Comparison of ENCODE assay signal across 1 cellular context in the genomic region with DNA sequence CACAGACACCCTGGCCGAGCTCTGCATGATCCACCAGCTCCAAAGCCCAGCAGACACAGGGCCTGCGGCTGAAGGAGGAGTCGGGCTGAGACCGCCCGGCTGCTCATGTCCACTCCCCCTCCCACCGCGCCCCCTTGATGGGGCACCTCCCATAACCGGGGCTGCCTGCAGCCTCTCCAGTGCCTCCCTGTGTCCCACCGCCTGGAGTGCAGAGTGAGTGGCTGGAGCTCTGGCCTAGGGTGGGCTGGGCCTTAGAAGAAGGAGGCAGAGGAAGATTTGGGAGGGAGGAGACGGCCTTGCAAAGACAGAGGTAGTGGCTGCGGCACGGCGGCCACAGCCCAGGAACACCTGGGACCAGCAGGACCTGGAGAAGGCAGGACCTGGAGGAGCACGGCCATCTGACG.
TF ChIP-seq lines count a peak whose summit lies in the region.

No MANE protein-coding gene starts in this region.

TF ChIP-seq in K562, 482 proteins besides CTCF, POLR2A, EP300 and RAD21 (continues in another document):
- TF ChIP-seq, protein P1, sequence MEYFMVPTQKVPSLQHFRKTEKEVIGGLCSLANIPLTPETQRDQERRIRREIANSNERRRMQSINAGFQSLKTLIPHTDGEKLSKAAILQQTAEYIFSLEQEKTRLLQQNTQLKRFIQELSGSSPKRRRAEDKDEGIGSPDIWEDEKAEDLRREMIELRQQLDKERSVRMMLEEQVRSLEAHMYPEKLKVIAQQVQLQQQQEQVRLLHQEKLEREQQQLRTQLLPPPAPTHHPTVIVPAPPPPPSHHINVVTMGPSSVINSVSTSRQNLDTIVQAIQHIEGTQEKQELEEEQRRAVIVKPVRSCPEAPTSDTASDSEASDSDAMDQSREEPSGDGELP (CRISPR knock-in tag; IDR thresholded peaks at IDR 0.05; ENCODE audit: borderline replicate concordance): peak; percentile 74; the same call in 1 of the 2 replicates
- TF ChIP-seq KDM4B (IDR thresholded peaks at IDR 0.05; ENCODE audit: borderline replicate concordance in 2 of 2, low read depth in 1 of 2) (0 out of 4 replicates have a peak, but pooled peaks of 1 of the 2 experiments have one; percentile 28), NRF1 (conservative IDR thresholded peaks at IDR 0.05 in 1 of 2, IDR thresholded peaks at IDR 0.05 in 1 of 2) (peak; percentile 32 to 58; a peak in 3 of 4 replicates), SAFB (IDR thresholded peaks at IDR 0.05; ENCODE audit: borderline replicate concordance, low read depth, low read length) (no peak), MECOM (CRISPR knock-in tag; IDR thresholded peaks at IDR 0.05) (no peak), CBX1 (IDR thresholded peaks at IDR 0.05; ENCODE audit: low read depth) (no peak), ZBTB7A (IDR thresholded peaks at IDR 0.05; ENCODE audit: borderline replicate concordance, control insufficient read depth, low read depth, low read length) (peak; percentile 78; the same call in 1 of the 2 replicates), SAP30 (IDR thresholded peaks at IDR 0.05; ENCODE audit: borderline replicate concordance, insufficient read depth, low read depth, low read length, poor library complexity, severe bottlenecking) (peak; percentile 32), RBFOX2 (IDR thresholded peaks at IDR 0.05; ENCODE audit: low read depth, low read length) (peak; percentile 65), SMAD2 (IDR thresholded peaks at IDR 0.05; ENCODE audit: low read depth, low read length) (no peak), KLF13 (tag; IDR thresholded peaks at IDR 0.05; ENCODE audit: borderline replicate concordance, low read depth) (peak; percentile 27; the same call in 1 of the 2 replicates), MAZ (CRISPR knock-in tag; conservative IDR thresholded peaks at IDR 0.05 in 1 of 2, IDR thresholded peaks at IDR 0.05 in 1 of 2) (peak; percentile 79 to 85), TEAD4 (IDR thresholded peaks at IDR 0.05; ENCODE audit: low read length) (no peak), TEAD4 (CRISPR knock-in tag; IDR thresholded peaks at IDR 0.05; ENCODE audit: borderline replicate concordance) (no peak), TCF7L2 (IDR thresholded peaks at IDR 0.05; ENCODE audit: low read depth, low read length) (no peak), DPF2 (IDR thresholded peaks at IDR 0.05) (0 out of 2 replicates have a peak, but pooled peaks have one; percentile 19), PCBP1 (IDR thresholded peaks at IDR 0.05; ENCODE audit: low read depth, low read length, poor library complexity, severe bottlenecking) (no peak), PHF8 (IDR thresholded peaks at IDR 0.05; ENCODE audit: borderline replicate concordance, low read length) (peak; percentile 11; the same call in 1 of the 2 replicates), TBL1XR1 (IDR thresholded peaks at IDR 0.05; ENCODE audit: low read length in 2 of 2) (peak in 1 of 2 experiments; percentile 23; a peak in 1 of 4 replicates), ZNF316 (IDR thresholded peaks at IDR 0.05) (no peak), HDAC1 (IDR thresholded peaks at IDR 0.05) (peak in 1 of 2 experiments; percentile 44; a peak in 2 of 4 replicates), SIN3A (IDR thresholded peaks at IDR 0.05; ENCODE audit: borderline replicate concordance in 2 of 2, control insufficient read depth in 1 of 2, low read depth in 2 of 2, low read length in 2 of 2) (peak; percentile 34 to 65; a peak in 2 of 4 replicates), HDAC6 (IDR thresholded peaks at IDR 0.05; ENCODE audit: low read depth, low read length) (no peak), MCM5 (IDR thresholded peaks at IDR 0.05; ENCODE audit: low read depth) (no peak), ZKSCAN1 (IDR thresholded peaks at IDR 0.05; ENCODE audit: low read depth, low read length) (peak; percentile 31; the same call in 1 of the 2 replicates), FIP1L1 (IDR thresholded peaks at IDR 0.05; ENCODE audit: low read depth, low read length, poor library complexity, severe bottlenecking) (peak; percentile 53), EP400 (IDR thresholded peaks at IDR 0.05) (no peak), SRF (CRISPR knock-in tag; IDR thresholded peaks at IDR 0.05) (peak in 1 of 2 experiments; percentile 72; a peak in 1 of 4 replicates), MTA3 (IDR thresholded peaks at IDR 0.05; ENCODE audit: borderline replicate concordance) (peak; percentile 42; the same call in 1 of the 2 replicates), NR4A1 (CRISPR knock-in tag; IDR thresholded peaks at IDR 0.05) (no peak), NR4A1 (tag; IDR thresholded peaks at IDR 0.05) (no peak), NONO (IDR thresholded peaks at IDR 0.05; ENCODE audit: low read depth in 2 of 2, low read length in 1 of 2) (no peak), POLR2G (IDR thresholded peaks at IDR 0.05; ENCODE audit: low read depth, low read length) (peak; percentile 77), IFI16 (CRISPR knock-in tag; IDR thresholded peaks at IDR 0.05) (no peak), TAF1 (IDR thresholded peaks at IDR 0.05; ENCODE audit: control insufficient read depth, extremely low read depth, insufficient read depth, low read length, severe bottlenecking) (peak; percentile 22), ZKSCAN3 (CRISPR knock-in tag; IDR thresholded peaks at IDR 0.05) (no peak), DNMT1 (IDR thresholded peaks at IDR 0.05) (no peak), MTF1 (CRISPR knock-in tag; IDR thresholded peaks at IDR 0.05; ENCODE audit: borderline replicate concordance) (no peak), NCOR1 (IDR thresholded peaks at IDR 0.05) (peak; percentile 17; the same call in 1 of the 2 replicates)
- TF ChIP-seq, protein P2, sequence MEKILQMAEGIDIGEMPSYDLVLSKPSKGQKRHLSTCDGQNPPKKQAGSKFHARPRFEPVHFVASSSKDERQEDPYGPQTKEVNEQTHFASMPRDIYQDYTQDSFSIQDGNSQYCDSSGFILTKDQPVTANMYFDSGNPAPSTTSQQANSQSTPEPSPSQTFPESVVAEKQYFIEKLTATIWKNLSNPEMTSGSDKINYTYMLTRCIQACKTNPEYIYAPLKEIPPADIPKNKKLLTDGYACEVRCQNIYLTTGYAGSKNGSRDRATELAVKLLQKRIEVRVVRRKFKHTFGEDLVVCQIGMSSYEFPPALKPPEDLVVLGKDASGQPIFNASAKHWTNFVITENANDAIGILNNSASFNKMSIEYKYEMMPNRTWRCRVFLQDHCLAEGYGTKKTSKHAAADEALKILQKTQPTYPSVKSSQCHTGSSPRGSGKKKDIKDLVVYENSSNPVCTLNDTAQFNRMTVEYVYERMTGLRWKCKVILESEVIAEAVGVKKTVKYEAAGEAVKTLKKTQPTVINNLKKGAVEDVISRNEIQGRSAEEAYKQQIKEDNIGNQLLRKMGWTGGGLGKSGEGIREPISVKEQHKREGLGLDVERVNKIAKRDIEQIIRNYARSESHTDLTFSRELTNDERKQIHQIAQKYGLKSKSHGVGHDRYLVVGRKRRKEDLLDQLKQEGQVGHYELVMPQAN (IDR thresholded peaks at IDR 0.05; ENCODE audit: borderline replicate concordance): 0 out of 2 replicates have a peak, but pooled peaks have one; percentile 27
- TF ChIP-seq, protein P3, sequence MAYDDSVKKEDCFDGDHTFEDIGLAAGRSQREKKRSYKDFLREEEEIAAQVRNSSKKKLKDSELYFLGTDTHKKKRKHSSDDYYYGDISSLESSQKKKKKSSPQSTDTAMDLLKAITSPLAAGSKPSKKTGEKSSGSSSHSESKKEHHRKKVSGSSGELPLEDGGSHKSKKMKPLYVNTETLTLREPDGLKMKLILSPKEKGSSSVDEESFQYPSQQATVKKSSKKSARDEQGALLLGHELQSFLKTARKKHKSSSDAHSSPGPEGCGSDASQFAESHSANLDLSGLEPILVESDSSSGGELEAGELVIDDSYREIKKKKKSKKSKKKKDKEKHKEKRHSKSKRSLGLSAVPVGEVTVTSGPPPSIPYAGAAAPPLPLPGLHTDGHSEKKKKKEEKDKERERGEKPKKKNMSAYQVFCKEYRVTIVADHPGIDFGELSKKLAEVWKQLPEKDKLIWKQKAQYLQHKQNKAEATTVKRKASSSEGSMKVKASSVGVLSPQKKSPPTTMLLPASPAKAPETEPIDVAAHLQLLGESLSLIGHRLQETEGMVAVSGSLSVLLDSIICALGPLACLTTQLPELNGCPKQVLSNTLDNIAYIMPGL (CRISPR knock-in tag; IDR thresholded peaks at IDR 0.05): no peak
- TF ChIP-seq, protein P4, sequence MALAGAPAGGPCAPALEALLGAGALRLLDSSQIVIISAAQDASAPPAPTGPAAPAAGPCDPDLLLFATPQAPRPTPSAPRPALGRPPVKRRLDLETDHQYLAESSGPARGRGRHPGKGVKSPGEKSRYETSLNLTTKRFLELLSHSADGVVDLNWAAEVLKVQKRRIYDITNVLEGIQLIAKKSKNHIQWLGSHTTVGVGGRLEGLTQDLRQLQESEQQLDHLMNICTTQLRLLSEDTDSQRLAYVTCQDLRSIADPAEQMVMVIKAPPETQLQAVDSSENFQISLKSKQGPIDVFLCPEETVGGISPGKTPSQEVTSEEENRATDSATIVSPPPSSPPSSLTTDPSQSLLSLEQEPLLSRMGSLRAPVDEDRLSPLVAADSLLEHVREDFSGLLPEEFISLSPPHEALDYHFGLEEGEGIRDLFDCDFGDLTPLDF (CRISPR knock-in tag; IDR thresholded peaks at IDR 0.05): no peak
- TF ChIP-seq, protein P5, sequence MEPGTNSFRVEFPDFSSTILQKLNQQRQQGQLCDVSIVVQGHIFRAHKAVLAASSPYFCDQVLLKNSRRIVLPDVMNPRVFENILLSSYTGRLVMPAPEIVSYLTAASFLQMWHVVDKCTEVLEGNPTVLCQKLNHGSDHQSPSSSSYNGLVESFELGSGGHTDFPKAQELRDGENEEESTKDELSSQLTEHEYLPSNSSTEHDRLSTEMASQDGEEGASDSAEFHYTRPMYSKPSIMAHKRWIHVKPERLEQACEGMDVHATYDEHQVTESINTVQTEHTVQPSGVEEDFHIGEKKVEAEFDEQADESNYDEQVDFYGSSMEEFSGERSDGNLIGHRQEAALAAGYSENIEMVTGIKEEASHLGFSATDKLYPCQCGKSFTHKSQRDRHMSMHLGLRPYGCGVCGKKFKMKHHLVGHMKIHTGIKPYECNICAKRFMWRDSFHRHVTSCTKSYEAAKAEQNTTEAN (CRISPR knock-in tag; IDR thresholded peaks at IDR 0.05): 0 out of 2 replicates have a peak, but pooled peaks have one; percentile 17
- TF ChIP-seq, protein P6, sequence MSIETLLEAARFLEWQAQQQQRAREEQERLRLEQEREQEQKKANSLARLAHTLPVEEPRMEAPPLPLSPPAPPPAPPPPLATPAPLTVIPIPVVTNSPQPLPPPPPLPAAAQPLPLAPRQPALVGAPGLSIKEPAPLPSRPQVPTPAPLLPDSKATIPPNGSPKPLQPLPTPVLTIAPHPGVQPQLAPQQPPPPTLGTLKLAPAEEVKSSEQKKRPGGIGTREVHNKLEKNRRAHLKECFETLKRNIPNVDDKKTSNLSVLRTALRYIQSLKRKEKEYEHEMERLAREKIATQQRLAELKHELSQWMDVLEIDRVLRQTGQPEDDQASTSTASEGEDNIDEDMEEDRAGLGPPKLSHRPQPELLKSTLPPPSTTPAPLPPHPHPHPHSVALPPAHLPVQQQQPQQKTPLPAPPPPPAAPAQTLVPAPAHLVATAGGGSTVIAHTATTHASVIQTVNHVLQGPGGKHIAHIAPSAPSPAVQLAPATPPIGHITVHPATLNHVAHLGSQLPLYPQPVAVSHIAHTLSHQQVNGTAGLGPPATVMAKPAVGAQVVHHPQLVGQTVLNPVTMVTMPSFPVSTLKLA (conservative IDR thresholded peaks at IDR 0.05): peak in 1 of 2 experiments; percentile 51; a peak in 1 of 4 replicates
- TF ChIP-seq, protein P7, sequence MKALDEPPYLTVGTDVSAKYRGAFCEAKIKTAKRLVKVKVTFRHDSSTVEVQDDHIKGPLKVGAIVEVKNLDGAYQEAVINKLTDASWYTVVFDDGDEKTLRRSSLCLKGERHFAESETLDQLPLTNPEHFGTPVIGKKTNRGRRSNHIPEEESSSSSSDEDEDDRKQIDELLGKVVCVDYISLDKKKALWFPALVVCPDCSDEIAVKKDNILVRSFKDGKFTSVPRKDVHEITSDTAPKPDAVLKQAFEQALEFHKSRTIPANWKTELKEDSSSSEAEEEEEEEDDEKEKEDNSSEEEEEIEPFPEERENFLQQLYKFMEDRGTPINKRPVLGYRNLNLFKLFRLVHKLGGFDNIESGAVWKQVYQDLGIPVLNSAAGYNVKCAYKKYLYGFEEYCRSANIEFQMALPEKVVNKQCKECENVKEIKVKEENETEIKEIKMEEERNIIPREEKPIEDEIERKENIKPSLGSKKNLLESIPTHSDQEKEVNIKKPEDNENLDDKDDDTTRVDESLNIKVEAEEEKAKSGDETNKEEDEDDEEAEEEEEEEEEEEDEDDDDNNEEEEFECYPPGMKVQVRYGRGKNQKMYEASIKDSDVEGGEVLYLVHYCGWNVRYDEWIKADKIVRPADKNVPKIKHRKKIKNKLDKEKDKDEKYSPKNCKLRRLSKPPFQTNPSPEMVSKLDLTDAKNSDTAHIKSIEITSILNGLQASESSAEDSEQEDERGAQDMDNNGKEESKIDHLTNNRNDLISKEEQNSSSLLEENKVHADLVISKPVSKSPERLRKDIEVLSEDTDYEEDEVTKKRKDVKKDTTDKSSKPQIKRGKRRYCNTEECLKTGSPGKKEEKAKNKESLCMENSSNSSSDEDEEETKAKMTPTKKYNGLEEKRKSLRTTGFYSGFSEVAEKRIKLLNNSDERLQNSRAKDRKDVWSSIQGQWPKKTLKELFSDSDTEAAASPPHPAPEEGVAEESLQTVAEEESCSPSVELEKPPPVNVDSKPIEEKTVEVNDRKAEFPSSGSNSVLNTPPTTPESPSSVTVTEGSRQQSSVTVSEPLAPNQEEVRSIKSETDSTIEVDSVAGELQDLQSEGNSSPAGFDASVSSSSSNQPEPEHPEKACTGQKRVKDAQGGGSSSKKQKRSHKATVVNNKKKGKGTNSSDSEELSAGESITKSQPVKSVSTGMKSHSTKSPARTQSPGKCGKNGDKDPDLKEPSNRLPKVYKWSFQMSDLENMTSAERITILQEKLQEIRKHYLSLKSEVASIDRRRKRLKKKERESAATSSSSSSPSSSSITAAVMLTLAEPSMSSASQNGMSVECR (CRISPR knock-in tag; IDR thresholded peaks at IDR 0.05): peak; percentile 69; the same call in 1 of the 2 replicates
- TF ChIP-seq, protein P8, sequence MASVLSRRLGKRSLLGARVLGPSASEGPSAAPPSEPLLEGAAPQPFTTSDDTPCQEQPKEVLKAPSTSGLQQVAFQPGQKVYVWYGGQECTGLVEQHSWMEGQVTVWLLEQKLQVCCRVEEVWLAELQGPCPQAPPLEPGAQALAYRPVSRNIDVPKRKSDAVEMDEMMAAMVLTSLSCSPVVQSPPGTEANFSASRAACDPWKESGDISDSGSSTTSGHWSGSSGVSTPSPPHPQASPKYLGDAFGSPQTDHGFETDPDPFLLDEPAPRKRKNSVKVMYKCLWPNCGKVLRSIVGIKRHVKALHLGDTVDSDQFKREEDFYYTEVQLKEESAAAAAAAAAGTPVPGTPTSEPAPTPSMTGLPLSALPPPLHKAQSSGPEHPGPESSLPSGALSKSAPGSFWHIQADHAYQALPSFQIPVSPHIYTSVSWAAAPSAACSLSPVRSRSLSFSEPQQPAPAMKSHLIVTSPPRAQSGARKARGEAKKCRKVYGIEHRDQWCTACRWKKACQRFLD (CRISPR knock-in tag; IDR thresholded peaks at IDR 0.05): no peak
- TF ChIP-seq, protein P9, sequence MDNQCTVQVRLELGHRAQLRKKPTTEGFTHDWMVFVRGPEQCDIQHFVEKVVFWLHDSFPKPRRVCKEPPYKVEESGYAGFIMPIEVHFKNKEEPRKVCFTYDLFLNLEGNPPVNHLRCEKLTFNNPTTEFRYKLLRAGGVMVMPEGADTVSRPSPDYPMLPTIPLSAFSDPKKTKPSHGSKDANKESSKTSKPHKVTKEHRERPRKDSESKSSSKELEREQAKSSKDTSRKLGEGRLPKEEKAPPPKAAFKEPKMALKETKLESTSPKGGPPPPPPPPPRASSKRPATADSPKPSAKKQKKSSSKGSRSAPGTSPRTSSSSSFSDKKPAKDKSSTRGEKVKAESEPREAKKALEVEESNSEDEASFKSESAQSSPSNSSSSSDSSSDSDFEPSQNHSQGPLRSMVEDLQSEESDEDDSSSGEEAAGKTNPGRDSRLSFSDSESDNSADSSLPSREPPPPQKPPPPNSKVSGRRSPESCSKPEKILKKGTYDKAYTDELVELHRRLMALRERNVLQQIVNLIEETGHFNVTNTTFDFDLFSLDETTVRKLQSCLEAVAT (IDR thresholded peaks at IDR 0.05): 0 out of 4 replicates have a peak, but pooled peaks of 1 of the 2 experiments have one; percentile 11
